8 cellular contexts compared by ENCODE assay signal in genomic region chr4:139177888-139178609, GRCh38. TPM values are rescaled to one million over a fixed set of nuclear protein-coding genes. Genes with fewer than 3 reads are reported as not detected.
DNase-seq lines count a peak whose midpoint lies in the region; ATAC-seq and TF ChIP-seq lines count a peak whose summit lies in the region.

No MANE protein-coding gene starts in this region.

- intact Hi-C loops in Caco-2 (cut with micrococcal nuclease; ENCODE audit: unreplicated experiment) = loop anchor here (1.0 to 2.0 kb wide), 5 partner anchors 25 to 275 kb away; partner anchors contain the start of gene NAA15

- H3K36me3 Mint-ChIP-seq in Caco-2 (ENCODE audit: insufficient read depth, unreplicated experiment) = peaks cover 18% of the 10 kb centered on the region
- peaks cover 29% of the 10 kb centered on the region for H3K36me3 Mint-ChIP-seq in effector memory CD8-positive, alpha-beta T cell (ENCODE audit: insufficient read depth)

- no peak for TF ChIP-seq CTCF in Caco-2 (IDR thresholded peaks at IDR 0.05; ENCODE audit: insufficient read depth in 1 of 2, low read depth in 1 of 2, low read length in 1 of 2, severe bottlenecking in 1 of 2, unreplicated experiment in 1 of 2)

- H3K4me1 Mint-ChIP-seq in Caco-2 (ENCODE audit: low read depth, unreplicated experiment) = peaks cover 6% of the 10 kb centered on the region
- H3K4me1 Mint-ChIP-seq in effector memory CD8-positive, alpha-beta T cell (ENCODE audit: low read depth in 2 of 2) = peaks cover 14 to 15% of the 10 kb centered on the region in 2 donors

- H3K9me3 ChIP-seq in Caco-2 = no peaks in the 10 kb centered on the region

- H3K4me1 ChIP-seq in Caco-2 = peaks cover 13% of the 10 kb centered on the region; the same call in 1 of the 2 replicates

- no peaks in the 10 kb centered on the region for H3K36me3 ChIP-seq in Caco-2 (ENCODE audit: control insufficient read depth, insufficient read depth, low read length)

- CTCF ChIA-PET in Caco-2 (lab: Charles Lee) = interaction anchor here (0.6 to 2.9 kb wide), 6 partner anchors 9 to 148 kb away, joined by 3 to 13 read pairs (median 9); no protein-coding TSS in a partner anchor

- POLR2A ChIA-PET in Caco-2 (lab: Charles Lee) = interaction anchor here (0.6 to 3.2 kb wide), 17 partner anchors 10 to 936 kb away, joined by 3 to 44 read pairs (median 3); partner anchors contain the start of genes NAA15, NDUFC1, NOCT and SLC7A11

- peak overlapping the region; percentile 84 for H3K4me3 ChIP-seq in Caco-2 (ENCODE audit: low read depth, low read length)

- H3K27me3 Mint-ChIP-seq in Caco-2 (ENCODE audit: insufficient read depth, unreplicated experiment) = no peaks in the 10 kb centered on the region
- no peaks in the 10 kb centered on the region for H3K27me3 Mint-ChIP-seq in effector memory CD8-positive, alpha-beta T cell

- TSS peak; percentile 80 for BruUV-seq in Caco-2 (replicated peaks; lab: Mats Ljungman, UMichigan)

- no peaks in the 10 kb centered on the region for H3K27me3 ChIP-seq in Caco-2 (replicated peaks; ENCODE audit: control insufficient read depth, insufficient read depth, low read length)

- H3K4me3 Mint-ChIP-seq in Caco-2 (ENCODE audit: unreplicated experiment) = peak overlapping the region; percentile 87
- peak overlapping the region; percentile 90 to 91 for H3K4me3 Mint-ChIP-seq in effector memory CD8-positive, alpha-beta T cell

- peak overlapping the region; percentile 92 for H3K27ac Mint-ChIP-seq in Caco-2 (ENCODE audit: unreplicated experiment)
- H3K27ac Mint-ChIP-seq in effector memory CD8-positive, alpha-beta T cell = peak overlapping the region; percentile 93 to 95

- peak; percentile 65 for ATAC-seq in GM21381 (IDR thresholded peaks at IDR 0.05; ENCODE audit: unreplicated experiment)
- peak; percentile 72 for ATAC-seq in effector memory CD8-positive, alpha-beta T cell (replicated peaks)

- DNase-seq in Caco-2 (peak; percentile 96 to 97), HT1080 (ENCODE audit: low read depth) (peak; percentile 95), mesenteric fat pad (ENCODE audit: low spot score) (peak; percentile 99)
- peak; percentile 86 for DNase-seq in NK-92 treated with Interleukin-12 subunit alpha and Interleukin-12 subunit beta, amount 100 ng/mL, for 24 hours (lab: John Stamatoyannopoulos, UW)
- peak; percentile 71 to 72 (median 71) for DNase-seq in activated CD8-positive, alpha-beta memory T cell treated with anti-CD3 and anti-CD28 coated beads for 48 hours (ENCODE audit: low read depth in 2 of 3, low spot score in 2 of 3)
- DNase-seq in effector memory CD8-positive, alpha-beta T cell = peak; percentile 82 to 87 (median 85)
- peak; percentile 75 for DNase-seq in stimulated activated CD8-positive, alpha-beta memory T cell treated with anti-CD3 and anti-CD28 coated beads, Interleukin-15, amount 100 ng/mL, for 1 hour (ENCODE audit: low read depth)

- H3K9me3 Mint-ChIP-seq in Caco-2 (ENCODE audit: unreplicated experiment) = no peaks in the 10 kb centered on the region
- no peaks in the 10 kb centered on the region for H3K9me3 Mint-ChIP-seq in effector memory CD8-positive, alpha-beta T cell

RNA-seq across cellular contexts. Expression of gene ELF2, which starts 1.0 kb away (rescaled TPM):
- total RNA-seq in Caco-2 (2022) = 53.0 and 53.2 TPM in 2 replicates
- 20.1 and 26.3 TPM in 2 replicates for total RNA-seq in HT1080 (2014; rRNA removed; shearing (Covaris generic))
- polyA plus RNA-seq in HT1080 (2015; cell fraction: cytosol; rRNA removed) = 18.2 and 21.5 TPM in 2 replicates
- polyA plus RNA-seq in HT1080 (2015; cell fraction: nucleus; rRNA removed) = 22.4 and 31.5 TPM in 2 replicates
- 43.2 TPM for total RNA-seq in mesenteric fat pad

Comparison
In these comparisons a context has a peak if more than half of its experiments do, and no peak if none do; other contexts are left out.
1. Peak in every context shown above with its lines: DNase-seq, ATAC-seq and H3K4me3 ChIP-seq.